1 cellular context compared by ENCODE assay signal in the genomic region with DNA sequence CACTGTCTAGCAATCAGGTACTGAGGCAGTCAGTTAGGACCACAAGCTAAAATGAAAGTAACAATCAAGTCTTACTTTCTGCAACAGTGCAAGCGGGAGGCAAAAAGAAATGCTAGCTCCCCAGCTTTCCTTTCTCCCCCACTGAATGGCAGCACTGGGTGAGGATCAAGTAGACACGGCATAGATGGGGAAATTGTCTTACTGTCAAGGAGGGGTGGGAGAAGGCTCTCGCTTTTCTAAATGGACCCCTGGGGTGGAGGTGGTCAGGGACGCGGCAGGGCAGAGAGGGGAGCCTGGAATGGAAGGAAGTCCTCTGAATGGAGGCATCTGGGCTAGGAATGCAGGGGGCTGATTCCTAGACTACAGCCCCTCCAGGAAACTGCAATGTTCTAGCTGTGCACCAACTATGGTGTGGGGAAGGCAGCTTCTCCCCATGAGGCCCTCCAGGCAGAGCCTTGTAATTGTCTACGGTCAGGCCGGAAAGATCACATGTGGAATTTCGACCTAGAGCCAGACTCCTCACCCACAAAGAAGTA.
TF ChIP-seq lines count a peak whose summit lies in the region.

No MANE protein-coding gene starts in this region.

TF ChIP-seq in WTC11, 78 proteins besides CTCF, POLR2A, EP300 and RAD21 (continued from another document):
- TF ChIP-seq, protein P1, sequence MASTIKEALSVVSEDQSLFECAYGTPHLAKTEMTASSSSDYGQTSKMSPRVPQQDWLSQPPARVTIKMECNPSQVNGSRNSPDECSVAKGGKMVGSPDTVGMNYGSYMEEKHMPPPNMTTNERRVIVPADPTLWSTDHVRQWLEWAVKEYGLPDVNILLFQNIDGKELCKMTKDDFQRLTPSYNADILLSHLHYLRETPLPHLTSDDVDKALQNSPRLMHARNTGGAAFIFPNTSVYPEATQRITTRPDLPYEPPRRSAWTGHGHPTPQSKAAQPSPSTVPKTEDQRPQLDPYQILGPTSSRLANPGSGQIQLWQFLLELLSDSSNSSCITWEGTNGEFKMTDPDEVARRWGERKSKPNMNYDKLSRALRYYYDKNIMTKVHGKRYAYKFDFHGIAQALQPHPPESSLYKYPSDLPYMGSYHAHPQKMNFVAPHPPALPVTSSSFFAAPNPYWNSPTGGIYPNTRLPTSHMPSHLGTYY (CRISPR knock-in tag; IDR thresholded peaks at IDR 0.05): 0 out of 2 replicates have a peak, but pooled peaks have one; percentile 30
- TF ChIP-seq KAT7 (CRISPR knock-in tag; IDR thresholded peaks at IDR 0.05; ENCODE audit: borderline replicate concordance): no peak
- peak; percentile 90; the same call in 1 of the 2 replicates for TF ChIP-seq TEAD1 (CRISPR knock-in tag; IDR thresholded peaks at IDR 0.05)
- TF ChIP-seq, protein P2, sequence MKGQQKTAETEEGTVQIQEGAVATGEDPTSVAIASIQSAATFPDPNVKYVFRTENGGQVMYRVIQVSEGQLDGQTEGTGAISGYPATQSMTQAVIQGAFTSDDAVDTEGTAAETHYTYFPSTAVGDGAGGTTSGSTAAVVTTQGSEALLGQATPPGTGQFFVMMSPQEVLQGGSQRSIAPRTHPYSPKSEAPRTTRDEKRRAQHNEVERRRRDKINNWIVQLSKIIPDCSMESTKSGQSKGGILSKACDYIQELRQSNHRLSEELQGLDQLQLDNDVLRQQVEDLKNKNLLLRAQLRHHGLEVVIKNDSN (CRISPR knock-in tag; IDR thresholded peaks at IDR 0.05): no peak
- peak; percentile 98 for TF ChIP-seq ZNF423 (CRISPR knock-in tag; IDR thresholded peaks at IDR 0.05)
TF ChIP-seq in WTC11: peak in this region for 7.
